Comparison of ENCODE assay signal across 8 cellular contexts in genomic region chr20:43187476-43188233, GRCh38. TPM values are rescaled to one million over a fixed set of nuclear protein-coding genes. Genes with fewer than 3 reads are reported as not detected.
A peak's percentile ranks its signal among the peaks of the same experiment; 100 is the strongest.
DNase-seq lines count a peak whose midpoint lies in the region; ATAC-seq and TF ChIP-seq lines count a peak whose summit lies in the region.

No MANE protein-coding gene starts in this region.

- WGBS in esophagus muscularis mucosa, result 7% methylated on average over 24 of the region's 24 CpGs

- peaks cover 0 to 78% (median 19%) of the 10 kb centered on the region in 4 donors for H3K27me3 ChIP-seq in esophagus muscularis mucosa
- H3K27me3 ChIP-seq in stomach smooth muscle (ENCODE audit: control insufficient read depth in 1 of 2, insufficient read depth in 2 of 2, low read length in 2 of 2), result peaks cover 28 to 46% of the 10 kb centered on the region in 2 donors

- intact Hi-C loops in esophagus muscularis mucosa (cut with DNase I), result loop anchor here (5.0 kb wide), 1 partner anchor 1450 kb away; no protein-coding TSS in a partner anchor

- DNase-seq in COLO668 (lab: John Stamatoyannopoulos, UW; ENCODE audit: unreplicated experiment), result peak; percentile 80
- DNase-seq in HFF-Myc (ENCODE audit: extremely low read depth, low read depth), result peak; percentile 6
- DNase-seq in NOMO-1 treated with dmso at 0.1 percent for 144 hours (lab: John Stamatoyannopoulos, UW; ENCODE audit: unreplicated experiment), result peak; percentile 23
- peak; percentile 36 for DNase-seq in activated T-cell treated with anti-CD3 and anti-CD28 coated beads for 4 hours
- DNase-seq in esophagus muscularis mucosa (ENCODE audit: extremely low spot score), result peak; percentile 95
- peak; percentile 60 for DNase-seq in myocyte (ENCODE audit: low read depth)

- no peak for ATAC-seq in GM18873 (IDR thresholded peaks at IDR 0.05; ENCODE audit: low FRiP score, unreplicated experiment)

- no peak for TF ChIP-seq POLR2A in esophagus muscularis mucosa (IDR thresholded peaks at IDR 0.05; ENCODE audit: low read depth)

- H3K36me3 ChIP-seq in esophagus muscularis mucosa (no peaks in the 10 kb centered on the region), stomach smooth muscle (ENCODE audit: control insufficient read depth in 2 of 2, insufficient read depth in 2 of 2, low read length in 2 of 2) (no peaks in the 10 kb centered on the region)

- peaks cover 13 to 27% (median 20%) of the 10 kb centered on the region in 4 donors for H3K4me1 ChIP-seq in esophagus muscularis mucosa
- H3K4me1 ChIP-seq in stomach smooth muscle (ENCODE audit: control insufficient read depth, insufficient read depth, low read length), result peaks cover 5% of the 10 kb centered on the region

- TF ChIP-seq CTCF in HFF-Myc (IDR thresholded peaks at IDR 0.05; ENCODE audit: low read depth, low read length, missing control alignments) (peak; percentile 87), esophagus muscularis mucosa (IDR thresholded peaks at IDR 0.05) (peak; percentile 84 to 93 (median 93))

- no peak for TF ChIP-seq EP300 in esophagus muscularis mucosa (IDR thresholded peaks at IDR 0.05)

- no peak overlapping the region for H3K9ac ChIP-seq in stomach smooth muscle (ENCODE audit: low read length in 2 of 2)

- H3K9me3 ChIP-seq in esophagus muscularis mucosa (no peaks in the 10 kb centered on the region), stomach smooth muscle (ENCODE audit: control insufficient read depth in 2 of 2, low read length in 2 of 2) (no peaks in the 10 kb centered on the region)

- H3K4me3 ChIP-seq in HFF-Myc (replicated peaks; ENCODE audit: low read depth, low read length) (no peak overlapping the region), esophagus muscularis mucosa (peak overlapping the region in 1 of 4 donors; percentile 30), stomach smooth muscle (ENCODE audit: low read length in 2 of 2) (peak overlapping the region; percentile 26 to 60)

- no peak overlapping the region for H3K27ac ChIP-seq in esophagus muscularis mucosa (replicated peaks in 1 of 4)
- H3K27ac ChIP-seq in stomach smooth muscle (ENCODE audit: low read length), result no peak overlapping the region

RNA-seq across cellular contexts. Expression of gene PTPRT, which starts 2.1 kb away (rescaled TPM):
- total RNA-seq in esophagus muscularis mucosa, result under 1 TPM in 2 of 4 donors, not detected in 2; 0.06 to 0.39 TPM
- total RNA-seq in myocyte, result not detected in 2 replicates
- not detected for polyA plus RNA-seq in myocyte (2012)

Comparison
In these comparisons a context has a peak if more than half of its experiments do, and no peak if none do; other contexts are left out.
1. DNase-seq: peak in every context shown above with its lines; median percentile 95 in esophagus muscularis mucosa; 80 in COLO668; 60 in myocyte; 36 in activated T-cell treated with anti-CD3 and anti-CD28 coated beads for 4 hours; 23 in NOMO-1 treated with dmso at 0.1 percent for 144 hours; 6 in HFF-Myc.